ENCODE assay signal across 8 cellular contexts in the genomic region with DNA sequence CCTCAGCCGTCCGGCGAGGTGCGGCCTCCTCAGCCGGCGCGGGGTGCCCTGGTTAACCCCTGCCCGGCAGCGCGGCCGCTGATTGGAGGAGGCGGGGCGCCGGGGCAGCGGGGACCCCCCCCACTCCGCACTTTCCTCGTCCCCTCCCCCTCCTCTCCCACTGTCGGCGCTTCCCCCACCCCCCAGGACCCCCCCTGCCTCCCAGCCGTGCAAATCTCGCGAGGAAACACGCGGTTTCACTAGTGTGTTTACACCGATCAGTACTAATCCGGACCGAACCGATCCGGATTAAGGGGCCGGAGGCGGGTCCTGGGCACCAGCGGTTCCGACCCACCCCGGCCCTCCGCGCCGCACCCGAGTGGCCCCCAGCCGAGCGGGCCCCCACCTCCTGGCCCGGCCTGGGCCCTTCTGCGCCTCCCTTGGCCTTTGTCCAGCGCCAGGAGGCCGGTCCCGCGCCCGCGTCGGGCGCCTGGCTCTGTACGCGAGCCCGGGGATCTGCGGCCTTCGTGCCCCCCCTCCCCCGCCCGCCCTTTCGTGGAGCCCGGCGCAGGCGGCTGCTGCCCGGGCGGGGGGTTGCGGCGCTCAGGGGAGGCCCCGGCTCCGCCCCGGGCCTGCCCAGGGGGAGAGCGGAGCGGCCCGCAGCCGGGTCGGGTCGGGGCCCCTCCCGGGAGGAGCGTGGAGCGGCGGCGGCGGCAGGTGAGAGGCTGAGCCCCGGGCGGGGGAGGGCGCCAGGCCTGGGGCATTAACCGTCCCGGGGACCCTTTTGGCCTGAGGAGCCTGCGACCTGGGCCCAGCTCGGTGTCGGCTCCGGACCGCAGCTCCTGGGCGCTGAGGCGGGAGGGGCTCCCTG. TPM values are rescaled to one million over a fixed set of nuclear protein-coding genes. Genes with fewer than 3 reads are reported as not detected.
DNase-seq lines count a peak whose midpoint lies in the region; ATAC-seq and TF ChIP-seq lines count a peak whose summit lies in the region.
"Not testable (repeated sequence)": the region's sequence is repeated elsewhere in the genome, so short reads cannot be mapped to it uniquely, and the experiment has no call there.

No MANE protein-coding gene starts in this region.

- TF ChIP-seq CTCF in CD14-positive monocyte (IDR thresholded peaks at IDR 0.05); HL-60 (IDR thresholded peaks at IDR 0.05; ENCODE audit: insufficient read depth, low read length); activated CD8-positive, alpha-beta T cell treated with anti-CD3 and anti-CD28 coated beads for 36 hours (IDR thresholded peaks at IDR 0.05); lower lobe of right lung (IDR thresholded peaks at IDR 0.05): not testable (repeated sequence)

- H3K9me3 ChIP-seq in lower lobe of right lung: not testable (repeated sequence)

- CTCF ChIA-PET in activated CD8-positive, alpha-beta T cell treated with anti-CD3 and anti-CD28 coated beads for 36 hours (lab: Charles Lee): not testable (repeated sequence)

- not testable (repeated sequence) for H3K27me3 ChIP-seq in HL-60 (ENCODE audit: insufficient read depth, poor library complexity, severe bottlenecking); lower lobe of right lung (ENCODE audit: low read depth)

- H3K9me3 Mint-ChIP-seq in CD14-positive monocyte; activated CD8-positive, alpha-beta T cell treated with anti-CD3 and anti-CD28 coated beads for 36 hours: not testable (repeated sequence)

- H3K4me1 ChIP-seq in lower lobe of right lung: peaks cover 21% of the 10 kb centered on the region

- H3K27ac Mint-ChIP-seq in CD14-positive monocyte: peak overlapping the region in 6 of 7 donors; percentile 31 to 88 (median 60)
- not testable (repeated sequence) for H3K27ac Mint-ChIP-seq in activated CD8-positive, alpha-beta T cell treated with anti-CD3 and anti-CD28 coated beads for 36 hours

- intact Hi-C loops in CD14-positive monocyte (cut with micrococcal nuclease): loop anchor here in 1 of 2 donors (10.0 kb wide), 1 partner anchor 57 kb away; the partner anchor contains the start of gene METTL2B
- intact Hi-C loops in activated CD8-positive, alpha-beta T cell treated with anti-CD3 and anti-CD28 coated beads for 36 hours (cut with micrococcal nuclease); lower lobe of right lung (cut with DNase I): not testable (repeated sequence)

- ATAC-seq in GM19467 (IDR thresholded peaks at IDR 0.05; ENCODE audit: unreplicated experiment) (peak; percentile 55), lower lobe of right lung (peak; percentile 95 to 96)
- ATAC-seq in activated CD8-positive, alpha-beta T cell treated with anti-CD3 and anti-CD28 coated beads for 36 hours: peak; percentile 85

- H3K36me3 Mint-ChIP-seq in CD14-positive monocyte: peaks cover 22 to 34% of the 10 kb centered on the region in 2 donors
- H3K36me3 Mint-ChIP-seq in activated CD8-positive, alpha-beta T cell treated with anti-CD3 and anti-CD28 coated beads for 36 hours (ENCODE audit: low read depth): peaks cover 20% of the 10 kb centered on the region

- H3K4me1 Mint-ChIP-seq in CD14-positive monocyte: peaks cover 29% of the 10 kb centered on the region
- peaks cover 29% of the 10 kb centered on the region for H3K4me1 Mint-ChIP-seq in activated CD8-positive, alpha-beta T cell treated with anti-CD3 and anti-CD28 coated beads for 36 hours (ENCODE audit: low read depth)

- POLR2A ChIA-PET in activated CD8-positive, alpha-beta T cell treated with anti-CD3 and anti-CD28 coated beads for 36 hours (lab: Charles Lee): not testable (repeated sequence)

- H3K4me3 Mint-ChIP-seq in CD14-positive monocyte: peak overlapping the region; percentile 58 to 60
- H3K4me3 Mint-ChIP-seq in activated CD8-positive, alpha-beta T cell treated with anti-CD3 and anti-CD28 coated beads for 36 hours: peak overlapping the region; percentile 93

- H3K4me3 ChIP-seq in HL-60 (replicated peaks; ENCODE audit: insufficient read depth, low read length): peak overlapping the region; percentile 61
- peak overlapping the region; percentile 68 for H3K4me3 ChIP-seq in lower lobe of right lung

- peak; percentile 80 for DNase-seq in CD14-positive monocyte (ENCODE audit: low spot score)
- DNase-seq in HL-60 (ENCODE audit: low read depth in 1 of 2, low spot score in 1 of 2): peak; percentile 59 to 64
- DNase-seq in NCI-H82 (lab: John Stamatoyannopoulos, UW): peak; percentile 86
- DNase-seq in activated CD8-positive, alpha-beta T cell treated with anti-CD3 and anti-CD28 coated beads for 36 hours: peak; percentile 83
- DNase-seq in ecto neural progenitor cell (ENCODE audit: low spot score): peak; percentile 89
- DNase-seq in lower lobe of right lung: peak; percentile 90
- peak; percentile 63 to 67 for DNase-seq in stimulated activated CD4-positive, alpha-beta T cell treated with anti-CD3 and anti-CD28 coated beads, Interleukin-4, amount 100 ng/mL, for 48 hours (ENCODE audit: low read depth in 2 of 2)

- peak overlapping the region; percentile 84 for H3K27ac ChIP-seq in HL-60 (replicated peaks)
- H3K27ac ChIP-seq in lower lobe of right lung: peak overlapping the region; percentile 94

- peaks cover 20% of the 10 kb centered on the region for H3K36me3 ChIP-seq in lower lobe of right lung

- not testable (repeated sequence) for H3K27me3 Mint-ChIP-seq in CD14-positive monocyte (ENCODE audit: low read depth in 3 of 3); activated CD8-positive, alpha-beta T cell treated with anti-CD3 and anti-CD28 coated beads for 36 hours

RNA-seq across cellular contexts. Expression of gene METTL2B, which starts 54.8 kb away (rescaled TPM):
- 10 to 100 TPM; 10.1 to 11.1 TPM for polyA plus RNA-seq in CD14-positive monocyte
- total RNA-seq in activated CD8-positive, alpha-beta T cell treated with anti-CD3 and anti-CD28 coated beads for 36 hours: 10 to 100 TPM; 38.9 to 45.6 TPM
- total RNA-seq in lower lobe of right lung: 19.1 TPM

Comparison
In these comparisons a context has a peak if more than half of its experiments do, and no peak if none do; other contexts are left out.
1. Peak in every context shown above with its lines: DNase-seq, ATAC-seq, H3K4me3 ChIP-seq and H3K27ac ChIP-seq.